9 cellular contexts compared by ENCODE assay signal in genomic region chr2:148814143-148814852, GRCh38.
A peak's percentile ranks its signal among the peaks of the same experiment; 100 is the strongest.
DNase-seq lines count a peak whose midpoint lies in the region; ATAC-seq and TF ChIP-seq lines count a peak whose summit lies in the region.
"Had no signal": no experiment of that assay in that cellular context is flagged by ENCODE, and none has a peak within 500 bp of the region (broad histone marks: within the 10 kb centered on the region; RNA-seq: fewer than 3 reads in every experiment).

No MANE protein-coding gene starts in this region.

- no peaks in the 10 kb centered on the region for H3K9me3 Mint-ChIP-seq in activated naive CD4-positive, alpha-beta T cell treated with anti-CD3 and anti-CD28 coated beads, Interleukin-2, amount 50 U/mL, for 72 hours

- POLR2A ChIA-PET in SK-N-SH (lab: Yijun Ruan, JAX): no interaction called here

- peak; percentile 3 for ATAC-seq in GM21529 (IDR thresholded peaks at IDR 0.05; ENCODE audit: unreplicated experiment)
- ATAC-seq in activated naive CD4-positive, alpha-beta T cell treated with anti-CD3 and anti-CD28 coated beads, Interleukin-2, amount 50 U/mL, for 72 hours: no peak
- ATAC-seq in left lobe of liver: no peak

- H3K36me3 Mint-ChIP-seq in activated naive CD4-positive, alpha-beta T cell treated with anti-CD3 and anti-CD28 coated beads, Interleukin-2, amount 50 U/mL, for 72 hours: no peaks in the 10 kb centered on the region

- peak overlapping the region; percentile 3 for H3K4me2 ChIP-seq in SK-N-SH

- H3K27ac Mint-ChIP-seq in activated naive CD4-positive, alpha-beta T cell treated with anti-CD3 and anti-CD28 coated beads, Interleukin-2, amount 50 U/mL, for 72 hours: peak overlapping the region in 1 of 2 donors; percentile 47

- H3K4me3 ChIP-seq in ACC112 (ENCODE audit: low read depth, low read length) (peak overlapping the region; percentile 66), SK-N-SH (ENCODE audit: low read depth in 2 of 2, low read length in 1 of 2) (no peak overlapping the region)

- no peaks in the 10 kb centered on the region for H3K9me2 ChIP-seq in SK-N-SH

- H3K27me3 ChIP-seq in ACC112 (ENCODE audit: insufficient read depth, low read length): peaks cover 9% of the 10 kb centered on the region; the same call in 1 of the 2 replicates
- no peaks in the 10 kb centered on the region for H3K27me3 ChIP-seq in SK-N-SH (ENCODE audit: insufficient read depth)

- peaks cover 36% of the 10 kb centered on the region for H3K4me1 ChIP-seq in ACC112 (ENCODE audit: control insufficient read depth, insufficient read depth, low read length, unreplicated experiment)
- H3K4me1 ChIP-seq in SK-N-SH (ENCODE audit: control insufficient read depth in 1 of 2, insufficient read depth in 2 of 2, low read depth in 1 of 2, low read length in 1 of 2): peaks cover 0 to 12% of the 10 kb centered on the region in 2 experiments; a peak in 1 of 4 replicates

- no peak overlapping the region for H3K9ac ChIP-seq in SK-N-SH

- H3K27ac ChIP-seq in ACC112 (ENCODE audit: low read depth, low read length) (peak overlapping the region; percentile 19), SK-N-SH (ENCODE audit: low read depth in 2 of 2, low read length in 1 of 2) (no peak overlapping the region)
- H3K27ac ChIP-seq: HL-60 had no signal

- whole genome bisulfite sequencing in SK-N-SH (ENCODE audit: low lambda C conversion rate): 73% methylated on average over 6 of the region's 6 CpGs

- H2AFZ ChIP-seq in ACC112 (ENCODE audit: low read length, unreplicated experiment) (peak overlapping the region; percentile 74), SK-N-SH (ENCODE audit: low read depth) (peak overlapping the region; percentile 61; the same call in 1 of the 2 replicates)

- no peaks in the 10 kb centered on the region for H3K36me3 ChIP-seq in ACC112 (ENCODE audit: insufficient read depth, low read length)
- H3K36me3 ChIP-seq in SK-N-SH (replicated peaks in 1 of 2; ENCODE audit: control insufficient read depth in 1 of 2, insufficient read depth in 2 of 2, low read length in 1 of 2): no peaks in the 10 kb centered on the region

- H3K9me3 ChIP-seq in SK-N-SH: no peaks in the 10 kb centered on the region

- H3K79me2 ChIP-seq in ACC112 (ENCODE audit: control insufficient read depth, insufficient read depth, low read length, unreplicated experiment) (no peaks in the 10 kb centered on the region), SK-N-SH (ENCODE audit: insufficient read depth) (no peaks in the 10 kb centered on the region)

- no peaks in the 10 kb centered on the region for H4K20me1 ChIP-seq in SK-N-SH (ENCODE audit: insufficient read depth)

- TF ChIP-seq RAD21 in SK-N-SH (IDR thresholded peaks at IDR 0.05; ENCODE audit: low read length): no peak

- intact Hi-C loops in head of caudate nucleus (cut with DNase I): no loop called here

- no peak for TF ChIP-seq CTCF in SK-N-SH (IDR thresholded peaks at IDR 0.05)

- CTCF ChIA-PET in SK-N-SH (lab: Yijun Ruan, JAX): interaction anchor here (0.7 kb wide), 1 partner anchor 15 kb away, joined by 3 read pairs; no protein-coding TSS in a partner anchor

- H3F3A ChIP-seq in SK-N-SH (replicated peaks; ENCODE audit: insufficient read depth): no peaks in the 10 kb centered on the region

- DNase-seq in SK-N-SH (no peak), hepatic stellate cell (ENCODE audit: low spot score) (peak; percentile 18), left lobe of liver (ENCODE audit: low spot score) (no peak), hypothalamus (lab: John Stamatoyannopoulos, UW) (no peak), head of caudate nucleus (no peak)
- DNase-seq in activated naive CD4-positive, alpha-beta T cell treated with anti-CD3 and anti-CD28 coated beads, Interleukin-2, amount 50 U/mL, for 72 hours (ENCODE audit: low spot score in 2 of 2): no peak

- no peak for TF ChIP-seq EP300 in SK-N-SH (IDR thresholded peaks at IDR 0.05; ENCODE audit: borderline replicate concordance in 1 of 2, low read depth in 1 of 2, low read length in 1 of 2)

TF ChIP-seq in SK-N-SH, 30 proteins besides CTCF, POLR2A, EP300 and RAD21:
- TF ChIP-seq JUND (IDR thresholded peaks at IDR 0.05) (no peak), NFIC (IDR thresholded peaks at IDR 0.05; ENCODE audit: borderline replicate concordance) (peak; percentile 70)
